1 cellular context compared by ENCODE assay signal in genomic region chr6:5143625-5144311, GRCh38.
TF ChIP-seq lines count a peak whose summit lies in the region.

No MANE protein-coding gene starts in this region.

TF ChIP-seq in GM12878, 131 proteins besides CTCF, POLR2A, EP300 and RAD21 (continued from another document):
- no peak for TF ChIP-seq ZBTB40 (IDR thresholded peaks at IDR 0.05; ENCODE audit: borderline replicate concordance)
- TF ChIP-seq RCOR1 (conservative IDR thresholded peaks at IDR 0.05; ENCODE audit: low read depth, low read length): no peak
